ENCODE assay signal across 18 cellular contexts in genomic region chr15:31027948-31028586, GRCh38.
"Had no signal": no experiment of that assay in that cellular context is flagged by ENCODE, and none has a peak within 500 bp of the region (broad histone marks: within the 10 kb centered on the region; RNA-seq: fewer than 3 reads in every experiment).

No MANE protein-coding gene starts in this region.

- ATAC-seq: body of pancreas; gastrocnemius medialis; left lobe of liver; stimulated activated effector memory CD8-positive, alpha-beta T cell treated with anti-CD3 and anti-CD28 coated beads, Interleukin-12 subunit alpha, Interleukin-12 subunit beta, amount 100 ng/mL, for 72 hours had no signal

- H3K4me3 ChIP-seq: body of pancreas, gastrocnemius medialis, lung, sigmoid colon, testis, upper lobe of left lung had no signal

- H3K36me3 ChIP-seq: gastrocnemius medialis, sigmoid colon, upper lobe of left lung had no signal

- H3K27ac ChIP-seq: body of pancreas, gastrocnemius medialis, sigmoid colon, testis, upper lobe of left lung had no signal

- H3K4me1 ChIP-seq: gastrocnemius medialis had no signal

- H3K9me3 ChIP-seq: body of pancreas, gastrocnemius medialis, sigmoid colon, testis, upper lobe of left lung had no signal

- H3K9me3 Mint-ChIP-seq: nephron progenitor cell; stimulated activated effector memory CD8-positive, alpha-beta T cell treated with anti-CD3 and anti-CD28 coated beads, Interleukin-12 subunit alpha, Interleukin-12 subunit beta, amount 100 ng/mL, for 72 hours; T-helper 2 cell treated with Interferon-gamma antibody and Interleukin-4, amounts not matched to agents 5 μg/mL and 100 μg/mL, for 36 hours had no signal

- H3K4me3 Mint-ChIP-seq: activated naive CD8-positive, alpha-beta T cell; nephron progenitor cell; stimulated activated effector memory CD8-positive, alpha-beta T cell treated with anti-CD3 and anti-CD28 coated beads, Interleukin-12 subunit alpha, Interleukin-12 subunit beta, amount 100 ng/mL, for 72 hours; T-helper 2 cell treated with Interferon-gamma antibody and Interleukin-4, amounts not matched to agents 5 μg/mL and 100 μg/mL, for 36 hours had no signal

- DNase-seq: activated CD4-positive, alpha-beta T cell treated with anti-CD3 and anti-CD28 coated beads, Interleukin-2, amount 50 U/mL, for 48 hours; activated CD4-positive, CD25-positive, alpha-beta regulatory T cell treated with anti-CD3 and anti-CD28 coated beads, Interleukin-2, amount 50 U/mL, for 72 hours; body of pancreas; gastrocnemius medialis; head of caudate nucleus; kidney; midbrain; nephron progenitor cell; nucleus accumbens; sigmoid colon; stimulated activated CD4-positive, alpha-beta T cell treated with anti-CD3 and anti-CD28 coated beads, Interleukin-4, amount 100 ng/mL, for 24 hours; testis; upper lobe of left lung had no signal

- H3K36me3 Mint-ChIP-seq: activated naive CD8-positive, alpha-beta T cell; stimulated activated effector memory CD8-positive, alpha-beta T cell treated with anti-CD3 and anti-CD28 coated beads, Interleukin-12 subunit alpha, Interleukin-12 subunit beta, amount 100 ng/mL, for 72 hours had no signal

- H3K27me3 Mint-ChIP-seq: activated naive CD8-positive, alpha-beta T cell had no signal

- H3K27ac Mint-ChIP-seq: activated naive CD8-positive, alpha-beta T cell; nephron progenitor cell; stimulated activated effector memory CD8-positive, alpha-beta T cell treated with anti-CD3 and anti-CD28 coated beads, Interleukin-12 subunit alpha, Interleukin-12 subunit beta, amount 100 ng/mL, for 72 hours; T-helper 2 cell treated with Interferon-gamma antibody and Interleukin-4, amounts not matched to agents 5 μg/mL and 100 μg/mL, for 36 hours had no signal

- H3K27me3 ChIP-seq: body of pancreas, gastrocnemius medialis, sigmoid colon, testis, upper lobe of left lung had no signal
